ENCODE assay signal across 13 cellular contexts in genomic region chr12:46224401-46224800, GRCh38. TPM values are rescaled to one million over a fixed set of nuclear protein-coding genes. Genes with fewer than 3 reads are reported as not detected.
DNase-seq lines count a peak whose midpoint lies in the region; ATAC-seq and TF ChIP-seq lines count a peak whose summit lies in the region.
"Had no signal": no experiment of that assay in that cellular context is flagged by ENCODE, and none has a peak within 500 bp of the region (broad histone marks: within the 10 kb centered on the region; RNA-seq: fewer than 3 reads in every experiment).

No MANE protein-coding gene starts in this region.

- H3K4me3 Mint-ChIP-seq in T-cell: peak overlapping the region in 1 of 3 donors; percentile 33
- H3K4me3 Mint-ChIP-seq: endodermal cell had no signal

- peaks cover 42 to 91% (median 69%) of the 10 kb centered on the region in 10 experiments for H3K4me1 ChIP-seq in BLaER1 treated with 17β-estradiol and CSF1 and Interleukin-3, amounts not matched to agents 10 nM and 100 nM

- DNase-seq in T-cell: no peak
- peak; percentile 98 for DNase-seq in fibroblast of the aortic adventitia (ENCODE audit: low read depth)
- DNase-seq in posterior vena cava (ENCODE audit: low spot score): peak; percentile 84
- no peak for DNase-seq in NCI-H345 treated with DMSO at 0.1 percent for 48 hours (lab: John Stamatoyannopoulos, UW; ENCODE audit: unreplicated experiment)
- no peak for DNase-seq in COLO829 (ENCODE audit: low spot score)
- DNase-seq: activated effector memory CD4-positive, alpha-beta T cell treated with anti-CD3 and anti-CD28 coated beads, Interleukin-2, amount 50 U/mL, for 16 hours; endodermal cell; MM.1S; retina; T1000 had no signal

- H3K27me3 Mint-ChIP-seq in T-cell: no peaks in the 10 kb centered on the region

- H3K9ac ChIP-seq in BLaER1 treated with 17β-estradiol and CSF1 and Interleukin-3, amounts not matched to agents 10 nM and 100 nM: no peak overlapping the region

- TF ChIP-seq CTCF in fibroblast of the aortic adventitia (IDR thresholded peaks at IDR 0.05; ENCODE audit: insufficient read depth, low read length): no peak

- H3K27ac Mint-ChIP-seq in T-cell: peak overlapping the region; percentile 90 to 92
- H3K27ac Mint-ChIP-seq: endodermal cell had no signal

- no peak overlapping the region; a peak in 1 of 22 replicates for H3K27ac ChIP-seq in BLaER1 treated with 17β-estradiol and CSF1 and Interleukin-3, amounts not matched to agents 10 nM and 100 nM

- POLR2A ChIA-PET in T-cell (lab: Charles Lee): interaction anchor here (0.6 to 1.8 kb wide), 7 partner anchors 9 to 1211 kb away, joined by 3 to 9 read pairs (median 3); partner anchors contain the start of gene SLC38A1 (in 1 of the 2)

- H3K27me3 ChIP-seq in BLaER1 treated with 17β-estradiol and CSF1 and Interleukin-3, amounts not matched to agents 10 nM and 100 nM: peaks cover 0 to 48% (median 0%) of the 10 kb centered on the region in 11 experiments; a peak in 5 of 22 replicates

- ATAC-seq in T-cell (replicated peaks in 1 of 4) (no peak), GM19455 (IDR thresholded peaks at IDR 0.05; ENCODE audit: unreplicated experiment) (no peak), HG03135 (IDR thresholded peaks at IDR 0.05; ENCODE audit: unreplicated experiment) (no peak)

- no peaks in the 10 kb centered on the region for H3K9me3 Mint-ChIP-seq in T-cell
- H3K9me3 Mint-ChIP-seq: endodermal cell had no signal

- H3K4me2 ChIP-seq in BLaER1 treated with 17β-estradiol and CSF1 and Interleukin-3, amounts not matched to agents 10 nM and 100 nM: peak overlapping the region in 7 of 11 experiments; percentile 3 to 69 (median 28); a peak in 9 of 22 replicates

- CTCF ChIA-PET in T-cell (lab: Charles Lee): no interaction called here

- peaks cover 6 to 89% (median 36%) of the 10 kb centered on the region in 11 experiments; a peak in 18 of 22 replicates for H4K20me1 ChIP-seq in BLaER1 treated with 17β-estradiol and CSF1 and Interleukin-3, amounts not matched to agents 10 nM and 100 nM

- intact Hi-C loops in posterior vena cava (cut with DNase I): loop anchor here in 1 of 2 donors (1.0 kb wide), 1 partner anchor 22 kb away; no protein-coding TSS in a partner anchor

- H3K36me3 ChIP-seq in BLaER1 treated with 17β-estradiol and CSF1 and Interleukin-3, amounts not matched to agents 10 nM and 100 nM: peaks cover 0 to 100% (median 95%) of the 10 kb centered on the region in 11 experiments; a peak in 19 of 22 replicates

- H3K9me3 ChIP-seq in BLaER1 treated with 17β-estradiol and CSF1 and Interleukin-3, amounts not matched to agents 10 nM and 100 nM (replicated peaks in 1 of 11): peaks cover 0 to 5% (median 0%) of the 10 kb centered on the region in 11 experiments; a peak in 1 of 22 replicates

- H3K36me3 Mint-ChIP-seq in T-cell: peaks cover 84% of the 10 kb centered on the region

- no peak overlapping the region for H3K4me3 ChIP-seq in BLaER1 treated with 17β-estradiol and CSF1 and Interleukin-3, amounts not matched to agents 10 nM and 100 nM
- no peak overlapping the region for H3K4me3 ChIP-seq in fibroblast of the aortic adventitia (ENCODE audit: low read depth, low read length)

- H3K4me1 Mint-ChIP-seq in T-cell: peaks cover 81 to 95% (median 94%) of the 10 kb centered on the region in 3 donors

RNA-seq across cellular contexts. Expression of gene SLC38A1, which starts 44.4 kb away (rescaled TPM):
- total RNA-seq in T-cell (100 to 1,000 TPM; 273 to 321 (median 286) TPM), fibroblast of the aortic adventitia (ENCODE audit: low replicate concordance) (87.0 and 203 TPM in 2 replicates), posterior vena cava (10 to 100 TPM; 74.4 to 88.0 TPM)

Comparison
In these comparisons a context has a peak if more than half of its experiments do, and no peak if none do; other contexts are left out.
1. DNase-seq: peak in fibroblast of the aortic adventitia (single experiment) and posterior vena cava (single experiment); none in T-cell (0 of 34), NCI-H345 treated with DMSO at 0.1 percent for 48 hours (single experiment) and COLO829 (single experiment).